In the genomic region with DNA sequence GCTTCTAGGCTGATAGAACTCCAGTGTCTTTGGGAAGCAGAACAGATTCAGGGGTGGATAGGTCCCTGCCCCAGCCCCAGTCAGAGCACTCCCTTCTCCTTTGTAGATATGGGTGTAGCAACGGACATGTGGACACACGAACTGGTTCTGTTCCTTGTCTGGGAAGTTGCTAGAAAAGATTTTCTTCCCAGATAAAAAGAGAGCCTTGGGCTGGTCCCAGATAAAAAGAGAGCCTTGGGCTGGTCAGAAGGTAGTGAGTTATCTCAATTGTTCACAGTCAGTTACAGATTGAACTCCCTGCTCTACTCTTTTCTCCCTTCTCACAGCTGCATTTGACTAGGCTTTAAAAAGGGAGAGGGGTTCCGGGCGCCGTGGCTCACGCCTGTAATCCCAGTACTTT, we compare ENCODE assay signal across 26 cellular contexts. TPM values are rescaled to one million over a fixed set of nuclear protein-coding genes. Genes with fewer than 3 reads are reported as not detected.
A peak's percentile ranks its signal among the peaks of the same experiment; 100 is the strongest.
DNase-seq lines count a peak whose midpoint lies in the region; ATAC-seq and TF ChIP-seq lines count a peak whose summit lies in the region.
"Had no signal": no experiment of that assay in that cellular context is flagged by ENCODE, and none has a peak within 500 bp of the region (broad histone marks: within the 10 kb centered on the region; RNA-seq: fewer than 3 reads in every experiment).

No MANE protein-coding gene starts in this region.

- no peak for TF ChIP-seq POLR2A in upper lobe of left lung (IDR thresholded peaks at IDR 0.05)

- no peaks in the 10 kb centered on the region for H3K79me2 ChIP-seq in SK-N-SH (ENCODE audit: insufficient read depth)

- 47% methylated on average over 6 of the region's 6 CpGs for WGBS in SK-N-SH (ENCODE audit: low lambda C conversion rate)
- 74 to 94% methylated on average over 4 to 6 of the region's 6 CpGs for WGBS in upper lobe of left lung, 2 donors

- H3K4me1 ChIP-seq in SK-N-SH (ENCODE audit: control insufficient read depth in 1 of 2, insufficient read depth in 2 of 2, low read depth in 1 of 2, low read length in 1 of 2) (peaks cover 0 to 9% of the 10 kb centered on the region in 2 experiments; a peak in 1 of 4 replicates), upper lobe of left lung (peaks cover 14 to 50% (median 27%) of the 10 kb centered on the region in 4 donors)

- H3K27ac ChIP-seq in SK-N-SH (ENCODE audit: low read depth in 2 of 2, low read length in 1 of 2) (no peak overlapping the region), upper lobe of left lung (peak overlapping the region; percentile 2 to 72 (median 64))
- H3K27ac ChIP-seq: dorsolateral prefrontal cortex, WERI-Rb-1 had no signal

- no peaks in the 10 kb centered on the region for H4K20me1 ChIP-seq in SK-N-SH (ENCODE audit: insufficient read depth)

- H2AFZ ChIP-seq in SK-N-SH (ENCODE audit: low read depth), result no peak overlapping the region

- ATAC-seq in SK-N-SH treated with all-trans-retinoic acid at 6 μM for 48 hours (peak; percentile 22; the same call in 2 of the 3 replicates), esophagus mucosa (peak; percentile 60), upper lobe of left lung (ENCODE audit: low FRiP score in 2 of 2) (no peak), HG03460 (IDR thresholded peaks at IDR 0.05; ENCODE audit: unreplicated experiment) (no peak)
- ATAC-seq: activated T-helper 17 cell treated with anti-CD3 and anti-CD28 coated beads, Interleukin-2, amount 50 U/mL, for 72 hours; natural killer cell treated with Interleukin-12 subunit alpha and Interleukin-12 subunit beta and Interleukin-15 and Interleukin-18, amount 100 ng/mL, for 72 hours; stimulated activated effector memory CD8-positive, alpha-beta T cell treated with anti-CD3 and anti-CD28 coated beads, Interleukin-12 subunit alpha, Interleukin-12 subunit beta, amount 100 ng/mL, for 72 hours had no signal

- H3K27me3 ChIP-seq in SK-N-SH (ENCODE audit: insufficient read depth) (no peaks in the 10 kb centered on the region; the same call in 1 of the 2 replicates), upper lobe of left lung (no peaks in the 10 kb centered on the region)
- H3K27me3 ChIP-seq: dorsolateral prefrontal cortex, transverse colon had no signal

- no peak for TF ChIP-seq EP300 in SK-N-SH (IDR thresholded peaks at IDR 0.05; ENCODE audit: borderline replicate concordance in 1 of 2, low read depth in 1 of 2, low read length in 1 of 2)
- TF ChIP-seq EP300 in upper lobe of left lung (IDR thresholded peaks at IDR 0.05), result no peak

- no peaks in the 10 kb centered on the region for H3K9me2 ChIP-seq in SK-N-SH

- H3K9ac ChIP-seq in SK-N-SH, result no peak overlapping the region

- H3K9me3 ChIP-seq in SK-N-SH (no peaks in the 10 kb centered on the region), upper lobe of left lung (no peaks in the 10 kb centered on the region)
- H3K9me3 ChIP-seq: transverse colon had no signal

- H3F3A ChIP-seq in SK-N-SH (replicated peaks; ENCODE audit: insufficient read depth), result no peaks in the 10 kb centered on the region

- H3K36me3 ChIP-seq in SK-N-SH (replicated peaks in 1 of 2; ENCODE audit: control insufficient read depth in 1 of 2, insufficient read depth in 2 of 2, low read length in 1 of 2) (no peaks in the 10 kb centered on the region), upper lobe of left lung (no peaks in the 10 kb centered on the region)
- H3K36me3 ChIP-seq: transverse colon, WERI-Rb-1 had no signal

- CTCF ChIA-PET in SK-N-SH (lab: Yijun Ruan, JAX), result interaction anchor here (0.8 to 4.5 kb wide), 6 partner anchors 27 to 73 kb away, joined by 3 to 21 read pairs (median 4); a partner anchor contains a TSS

- H3K4me3 ChIP-seq in SK-N-SH (ENCODE audit: low read depth in 2 of 2, low read length in 1 of 2) (no peak overlapping the region), upper lobe of left lung (no peak overlapping the region)
- H3K4me3 ChIP-seq: dorsolateral prefrontal cortex, transverse colon had no signal

- no peak overlapping the region for H3K4me2 ChIP-seq in SK-N-SH

- DNase-seq in SK-N-SH (no peak), upper lobe of left lung (no peak), NCI-H82 treated with DMSO at 0.1 percent for 48 hours (lab: John Stamatoyannopoulos, UW; ENCODE audit: unreplicated experiment) (no peak)
- DNase-seq: activated CD4-positive, alpha-beta T cell treated with anti-CD3 and anti-CD28 coated beads for 4 hours; activated naive CD4-positive, alpha-beta T cell treated with anti-CD3 and anti-CD28 coated beads, Interleukin-2, amount 50 U/mL, for 16 hours; amniotic stem cell; Calu3; DND-41; dorsolateral prefrontal cortex; GOT3; HFFc6; hypothalamus; NCI-H1092 treated with DMSO at 0.1 percent for 48 hours; NCI-H1694 treated with DMSO at 0.1 percent for 48 hours; NCI-H82; T-helper 9 cell; transverse colon; WERI-Rb-1 had no signal

- POLR2A ChIA-PET in SK-N-SH (lab: Yijun Ruan, JAX), result no interaction called here

- TF ChIP-seq RAD21 in SK-N-SH (IDR thresholded peaks at IDR 0.05; ENCODE audit: low read length), result no peak

- TF ChIP-seq CTCF in SK-N-SH (IDR thresholded peaks at IDR 0.05), result no peak
- no peak for TF ChIP-seq CTCF in upper lobe of left lung (IDR thresholded peaks at IDR 0.05)

TF ChIP-seq in SK-N-SH treated with all-trans-retinoic acid at 6 μM for 48 hours, 23 proteins besides CTCF, POLR2A, EP300 and RAD21 (continues in another document):
- TF ChIP-seq TCF4 (CRISPR knock-in tag; IDR thresholded peaks at IDR 0.05; ENCODE audit: borderline replicate concordance) (no peak), ZNF8 (CRISPR knock-in tag; IDR thresholded peaks at IDR 0.05) (no peak), RARB (CRISPR knock-in tag; IDR thresholded peaks at IDR 0.05) (no peak), ZC3H10 (CRISPR knock-in tag; IDR thresholded peaks at IDR 0.05) (no peak), CSDC2 (CRISPR knock-in tag; IDR thresholded peaks at IDR 0.05) (no peak)

TF ChIP-seq in SK-N-SH, 30 proteins besides CTCF, POLR2A, EP300 and RAD21 (continues in another document):
- TF ChIP-seq, protein P1, sequence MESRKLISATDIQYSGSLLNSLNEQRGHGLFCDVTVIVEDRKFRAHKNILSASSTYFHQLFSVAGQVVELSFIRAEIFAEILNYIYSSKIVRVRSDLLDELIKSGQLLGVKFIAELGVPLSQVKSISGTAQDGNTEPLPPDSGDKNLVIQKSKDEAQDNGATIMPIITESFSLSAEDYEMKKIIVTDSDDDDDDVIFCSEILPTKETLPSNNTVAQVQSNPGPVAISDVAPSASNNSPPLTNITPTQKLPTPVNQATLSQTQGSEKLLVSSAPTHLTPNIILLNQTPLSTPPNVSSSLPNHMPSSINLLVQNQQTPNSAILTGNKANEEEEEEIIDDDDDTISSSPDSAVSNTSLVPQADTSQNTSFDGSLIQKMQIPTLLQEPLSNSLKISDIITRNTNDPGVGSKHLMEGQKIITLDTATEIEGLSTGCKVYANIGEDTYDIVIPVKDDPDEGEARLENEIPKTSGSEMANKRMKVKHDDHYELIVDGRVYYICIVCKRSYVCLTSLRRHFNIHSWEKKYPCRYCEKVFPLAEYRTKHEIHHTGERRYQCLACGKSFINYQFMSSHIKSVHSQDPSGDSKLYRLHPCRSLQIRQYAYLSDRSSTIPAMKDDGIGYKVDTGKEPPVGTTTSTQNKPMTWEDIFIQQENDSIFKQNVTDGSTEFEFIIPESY (IDR thresholded peaks at IDR 0.05; ENCODE audit: borderline replicate concordance, low read depth), result no peak
- TF ChIP-seq GABPA (IDR thresholded peaks at IDR 0.05; ENCODE audit: low read depth), result no peak

RNA-seq across cellular contexts. Expression of a gene that starts 7.4 kb away (rescaled TPM):
- 14.4 and 15.3 TPM in 2 replicates for polyA plus RNA-seq in SK-N-SH (2012; rRNA removed)
- polyA plus RNA-seq in SK-N-SH (2012; cell fraction: cytosol; rRNA removed), result 7.5 and 12.3 TPM in 2 replicates
- 11.2 and 13.0 TPM in 2 replicates for polyA plus RNA-seq in SK-N-SH (2012; cell fraction: nucleus; rRNA removed)
- 40.9 TPM for total RNA-seq in esophagus mucosa
- 100 to 1,000 TPM; 131 to 226 (median 164) TPM for total RNA-seq in upper lobe of left lung
- total RNA-seq: fibroblast of lung; natural killer cell treated with Interleukin-12 subunit alpha and Interleukin-12 subunit beta and Interleukin-15 and Interleukin-18, amount 100 ng/mL, for 72 hours had no signal
- polyA plus RNA-seq: CD14-positive monocyte had no signal

RNA-seq across cellular contexts. Expression of a gene that starts 15.4 kb away (rescaled TPM):
- 58.4 and 71.1 TPM in 2 replicates for polyA plus RNA-seq in SK-N-SH (2012; rRNA removed)
- polyA plus RNA-seq in SK-N-SH (2012; cell fraction: cytosol; rRNA removed), result 55.0 and 58.7 TPM in 2 replicates
- 31.4 and 40.2 TPM in 2 replicates for polyA plus RNA-seq in SK-N-SH (2012; cell fraction: nucleus; rRNA removed)
- 42.9 TPM for total RNA-seq in esophagus mucosa
- total RNA-seq in upper lobe of left lung, result 10 to 100 TPM; 19.9 to 49.9 (median 42.7) TPM

RNA-seq across cellular contexts. Expression of a gene that starts 20.1 kb away (rescaled TPM):
- polyA plus RNA-seq in SK-N-SH (2012; rRNA removed), result 307 and 317 TPM in 2 replicates
- polyA plus RNA-seq in SK-N-SH (2012; cell fraction: cytosol; rRNA removed), result 125 and 194 TPM in 2 replicates
- polyA plus RNA-seq in SK-N-SH (2012; cell fraction: nucleus; rRNA removed), result 90.2 and 194 TPM in 2 replicates
- total RNA-seq in esophagus mucosa (62.4 TPM), upper lobe of left lung (100 to 1,000 TPM in 2 of 6 donors, 10 to 100 TPM in 3, not detected in 1; 25.1 to 112 (median 67.5) TPM)

RNA-seq across cellular contexts. Expression of a gene that starts 41.6 kb away (rescaled TPM):
- 5.5 and 6.0 TPM in 2 replicates for polyA plus RNA-seq in SK-N-SH (2012; rRNA removed)
- polyA plus RNA-seq in SK-N-SH (2012; cell fraction: cytosol; rRNA removed), result 3.2 and 4.5 TPM in 2 replicates
- 4.0 and 4.7 TPM in 2 replicates for polyA plus RNA-seq in SK-N-SH (2012; cell fraction: nucleus; rRNA removed)
- 20.6 TPM for total RNA-seq in esophagus mucosa
- 1 to 10 TPM in 4 of 6 donors, under 1 TPM in 2; 0.33 to 2.1 (median 1.4) TPM for total RNA-seq in upper lobe of left lung

RNA-seq across cellular contexts. Expression of a gene that starts 52.9 kb away (rescaled TPM):
- 203 and 238 TPM in 2 replicates for polyA plus RNA-seq in SK-N-SH (2012; rRNA removed)
- polyA plus RNA-seq in SK-N-SH (2012; cell fraction: cytosol; rRNA removed), result 133 and 181 TPM in 2 replicates
- polyA plus RNA-seq in SK-N-SH (2012; cell fraction: nucleus; rRNA removed), result 254 and 311 TPM in 2 replicates
- total RNA-seq in esophagus mucosa, result 111 TPM
- 100 to 1,000 TPM in 4 of 6 donors, 10 to 100 TPM in 2; 47.1 to 166 (median 131) TPM for total RNA-seq in upper lobe of left lung

Comparison
In these comparisons a context has a peak if more than half of its experiments do, and no peak if none do; other contexts are left out.
1. ATAC-seq: peak in SK-N-SH treated with all-trans-retinoic acid at 6 μM for 48 hours (single experiment) and esophagus mucosa (single experiment); none in upper lobe of left lung (0 of 2) and HG03460 (single experiment).
2. H3K27ac ChIP-seq: peak in upper lobe of left lung (4 of 4); none in SK-N-SH (0 of 2).